In the genomic region with DNA sequence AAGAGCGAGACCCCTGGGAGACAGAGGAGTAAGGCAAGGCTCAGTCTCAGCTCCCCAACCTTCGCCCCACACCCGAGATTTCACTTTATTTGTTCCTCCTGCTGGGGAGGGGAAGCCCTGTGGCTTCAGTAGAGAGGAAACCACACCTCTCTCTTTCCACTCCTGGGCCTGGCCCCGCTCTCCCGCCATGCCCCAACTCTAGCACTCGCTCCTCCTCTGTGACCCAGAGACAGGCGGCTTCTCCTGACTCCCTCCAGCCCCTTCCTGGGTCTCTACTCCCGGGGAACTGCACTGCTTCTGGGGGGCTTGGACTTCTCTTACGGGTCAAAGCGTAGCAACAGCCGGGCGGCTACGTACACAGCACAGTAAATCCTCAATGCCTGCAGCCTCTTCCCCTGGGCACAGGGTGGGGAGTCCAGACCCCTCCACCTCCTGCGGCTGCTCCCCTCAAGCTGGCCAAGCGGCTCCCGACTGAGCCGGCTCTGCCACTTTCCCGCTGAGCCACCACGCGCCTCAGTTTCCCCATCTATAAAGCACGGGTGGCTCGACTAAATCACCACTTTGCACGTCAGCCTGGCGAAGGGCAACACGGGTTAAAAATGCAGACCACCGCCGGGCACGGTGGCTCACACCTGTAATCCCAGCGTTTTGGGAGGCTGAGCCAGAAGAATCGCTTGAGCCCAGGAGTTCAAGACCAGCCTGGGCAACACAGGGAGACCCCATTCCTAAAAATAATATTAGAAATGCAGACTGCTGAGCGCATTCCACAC, we compare ENCODE assay signal across 8 cellular contexts. TPM values are rescaled to one million over a fixed set of nuclear protein-coding genes. Genes with fewer than 3 reads are reported as not detected.
DNase-seq lines count a peak whose midpoint lies in the region; ATAC-seq and TF ChIP-seq lines count a peak whose summit lies in the region.

No MANE protein-coding gene starts in this region.

- peaks cover 17% of the 10 kb centered on the region for H3K36me3 Mint-ChIP-seq in activated CD4-positive, alpha-beta T cell treated with anti-CD3 and anti-CD28 coated beads, Interleukin-2, amount 10 ng/mL, durations not matched to agents 24 days and 14 days (ENCODE audit: low read depth)

- H3K4me3 ChIP-seq in AG10803 (ENCODE audit: low read length) (peak overlapping the region; percentile 78), HL-60 (replicated peaks; ENCODE audit: insufficient read depth, low read length) (peak overlapping the region; percentile 95), neural cell (ENCODE audit: low read length) (peak overlapping the region; percentile 91), upper lobe of right lung (peak overlapping the region; percentile 92)

- peak; percentile 21 for ATAC-seq in upper lobe of right lung

- H3F3A ChIP-seq in neural cell (ENCODE audit: insufficient read depth, low read length, poor library complexity, severe bottlenecking) = no peaks in the 10 kb centered on the region

- no peak for TF ChIP-seq EP300 in neural cell (conservative IDR thresholded peaks at IDR 0.05; ENCODE audit: poor library complexity, severe bottlenecking)

- no peaks in the 10 kb centered on the region for H3K36me3 ChIP-seq in neural cell (ENCODE audit: insufficient read depth, low read length)
- H3K36me3 ChIP-seq in upper lobe of right lung = no peaks in the 10 kb centered on the region

- no peaks in the 10 kb centered on the region for H3K27me3 Mint-ChIP-seq in activated CD4-positive, alpha-beta T cell treated with anti-CD3 and anti-CD28 coated beads, Interleukin-2, amount 10 ng/mL, durations not matched to agents 24 days and 14 days

- TF ChIP-seq CTCF in AG10803 (conservative IDR thresholded peaks at IDR 0.05; ENCODE audit: low read length) = no peak
- no peak for TF ChIP-seq CTCF in HL-60 (IDR thresholded peaks at IDR 0.05; ENCODE audit: insufficient read depth, low read length)
- TF ChIP-seq CTCF in neural cell (IDR thresholded peaks at IDR 0.05; ENCODE audit: poor library complexity, severe bottlenecking) = no peak
- no peak for TF ChIP-seq CTCF in upper lobe of right lung (IDR thresholded peaks at IDR 0.05)

- H3K4me1 Mint-ChIP-seq in activated CD4-positive, alpha-beta T cell treated with anti-CD3 and anti-CD28 coated beads, Interleukin-2, amount 10 ng/mL, durations not matched to agents 24 days and 14 days = peaks cover 20% of the 10 kb centered on the region

- no peak overlapping the region for H2AFZ ChIP-seq in neural cell (ENCODE audit: low read depth, low read length)

- H4K20me1 ChIP-seq in neural cell (ENCODE audit: insufficient read depth) = peaks cover 11% of the 10 kb centered on the region

- H3K27me3 ChIP-seq in HL-60 (ENCODE audit: insufficient read depth, poor library complexity, severe bottlenecking) (no peaks in the 10 kb centered on the region), neural cell (ENCODE audit: insufficient read depth, low read depth, low read length) (no peaks in the 10 kb centered on the region), upper lobe of right lung (no peaks in the 10 kb centered on the region)

- H3K9me3 Mint-ChIP-seq in activated CD4-positive, alpha-beta T cell treated with anti-CD3 and anti-CD28 coated beads, Interleukin-2, amount 10 ng/mL, durations not matched to agents 24 days and 14 days = no peaks in the 10 kb centered on the region

- intact Hi-C loops in activated CD4-positive, alpha-beta T cell treated with anti-CD3 and anti-CD28 coated beads, Interleukin-2, amount 10 ng/mL, durations not matched to agents 24 days and 14 days (cut with micrococcal nuclease) = loop anchor here (1.0 kb wide), 2 partner anchors 28 to 89 kb away; a partner anchor contains a TSS
- intact Hi-C loops in upper lobe of right lung (cut with DNase I) = no loop called here

- H3K9me3 ChIP-seq in neural cell (ENCODE audit: low read length) = no peaks in the 10 kb centered on the region
- no peaks in the 10 kb centered on the region for H3K9me3 ChIP-seq in upper lobe of right lung

- H3K27ac Mint-ChIP-seq in activated CD4-positive, alpha-beta T cell treated with anti-CD3 and anti-CD28 coated beads, Interleukin-2, amount 10 ng/mL, durations not matched to agents 24 days and 14 days = peak overlapping the region; percentile 93

- H3K27ac ChIP-seq in HL-60 (replicated peaks) (peak overlapping the region; percentile 93), neural cell (ENCODE audit: low read length) (no peak overlapping the region), upper lobe of right lung (peak overlapping the region; percentile 87)

- peak overlapping the region; percentile 82 for H3K9ac ChIP-seq in neural cell (ENCODE audit: low read length)

- peaks cover 46% of the 10 kb centered on the region for H3K79me2 ChIP-seq in neural cell (replicated peaks; ENCODE audit: insufficient read depth, low read length)

- H3K4me3 Mint-ChIP-seq in activated CD4-positive, alpha-beta T cell treated with anti-CD3 and anti-CD28 coated beads, Interleukin-2, amount 10 ng/mL, durations not matched to agents 24 days and 14 days = peak overlapping the region; percentile 94

- TF ChIP-seq RAD21 in neural cell (conservative IDR thresholded peaks at IDR 0.05) = no peak

- no peak for DNase-seq in AG10803 (ENCODE audit: low read depth)
- peak in 1 of 2 experiments; percentile 81 for DNase-seq in HL-60 (ENCODE audit: low read depth in 1 of 2, low spot score in 1 of 2)
- peak; percentile 93 for DNase-seq in activated CD4-positive, alpha-beta T cell treated with anti-CD3 and anti-CD28 coated beads, Interleukin-2, amount 10 ng/mL, durations not matched to agents 24 days and 14 days
- DNase-seq in effector CD8-positive, alpha-beta T cell (lab: John Stamatoyannopoulos, UW) = peak; percentile 35
- DNase-seq in upper lobe of right lung = no peak
- no peak for DNase-seq in NCI-H1105 treated with DMSO at 0.1 percent for 48 hours (lab: John Stamatoyannopoulos, UW)
- DNase-seq in midbrain (lab: John Stamatoyannopoulos, UW) = no peak

- peaks cover 60% of the 10 kb centered on the region for H3K4me1 ChIP-seq in upper lobe of right lung

- peak overlapping the region; percentile 65 for H3K4me2 ChIP-seq in neural cell (ENCODE audit: low read length)

- H3K9me2 ChIP-seq in neural cell (ENCODE audit: insufficient read depth, low read length) = no peaks in the 10 kb centered on the region

TF ChIP-seq in neural cell, 6 proteins besides CTCF, POLR2A, EP300 and RAD21:
- TF ChIP-seq EZH2 (IDR thresholded peaks at IDR 0.05; ENCODE audit: borderline replicate concordance, insufficient read depth, low read length, poor library complexity, severe bottlenecking) (no peak), TAF1 (IDR thresholded peaks at IDR 0.05; ENCODE audit: low read depth) (no peak), SMC3 (conservative IDR thresholded peaks at IDR 0.05; ENCODE audit: poor library complexity) (no peak), POLR2AphosphoS5 (IDR thresholded peaks at IDR 0.05) (no peak), MXI1 (conservative IDR thresholded peaks at IDR 0.05; ENCODE audit: poor library complexity, severe bottlenecking) (no peak)
- TF ChIP-seq, protein P1, sequence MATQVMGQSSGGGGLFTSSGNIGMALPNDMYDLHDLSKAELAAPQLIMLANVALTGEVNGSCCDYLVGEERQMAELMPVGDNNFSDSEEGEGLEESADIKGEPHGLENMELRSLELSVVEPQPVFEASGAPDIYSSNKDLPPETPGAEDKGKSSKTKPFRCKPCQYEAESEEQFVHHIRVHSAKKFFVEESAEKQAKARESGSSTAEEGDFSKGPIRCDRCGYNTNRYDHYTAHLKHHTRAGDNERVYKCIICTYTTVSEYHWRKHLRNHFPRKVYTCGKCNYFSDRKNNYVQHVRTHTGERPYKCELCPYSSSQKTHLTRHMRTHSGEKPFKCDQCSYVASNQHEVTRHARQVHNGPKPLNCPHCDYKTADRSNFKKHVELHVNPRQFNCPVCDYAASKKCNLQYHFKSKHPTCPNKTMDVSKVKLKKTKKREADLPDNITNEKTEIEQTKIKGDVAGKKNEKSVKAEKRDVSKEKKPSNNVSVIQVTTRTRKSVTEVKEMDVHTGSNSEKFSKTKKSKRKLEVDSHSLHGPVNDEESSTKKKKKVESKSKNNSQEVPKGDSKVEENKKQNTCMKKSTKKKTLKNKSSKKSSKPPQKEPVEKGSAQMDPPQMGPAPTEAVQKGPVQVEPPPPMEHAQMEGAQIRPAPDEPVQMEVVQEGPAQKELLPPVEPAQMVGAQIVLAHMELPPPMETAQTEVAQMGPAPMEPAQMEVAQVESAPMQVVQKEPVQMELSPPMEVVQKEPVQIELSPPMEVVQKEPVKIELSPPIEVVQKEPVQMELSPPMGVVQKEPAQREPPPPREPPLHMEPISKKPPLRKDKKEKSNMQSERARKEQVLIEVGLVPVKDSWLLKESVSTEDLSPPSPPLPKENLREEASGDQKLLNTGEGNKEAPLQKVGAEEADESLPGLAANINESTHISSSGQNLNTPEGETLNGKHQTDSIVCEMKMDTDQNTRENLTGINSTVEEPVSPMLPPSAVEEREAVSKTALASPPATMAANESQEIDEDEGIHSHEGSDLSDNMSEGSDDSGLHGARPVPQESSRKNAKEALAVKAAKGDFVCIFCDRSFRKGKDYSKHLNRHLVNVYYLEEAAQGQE (IDR thresholded peaks at IDR 0.05; ENCODE audit: borderline replicate concordance) = no peak

RNA-seq across cellular contexts. Expression of a gene that starts 1.4 kb away (rescaled TPM):
- 109 and 110 TPM in 2 replicates for total RNA-seq in activated CD4-positive, alpha-beta T cell treated with anti-CD3 and anti-CD28 coated beads, Interleukin-2, amount 10 ng/mL, durations not matched to agents 24 days and 14 days
- 33.7 and 44.8 TPM in 2 replicates for polyA plus RNA-seq in neural cell
- 29.2 and 31.7 TPM in 2 replicates for polyA minus RNA-seq in neural cell
- total RNA-seq in upper lobe of right lung = 32.9 TPM

RNA-seq across cellular contexts. Expression of a gene that starts 14.6 kb away (rescaled TPM):
- 7.2 and 7.7 TPM in 2 replicates for total RNA-seq in activated CD4-positive, alpha-beta T cell treated with anti-CD3 and anti-CD28 coated beads, Interleukin-2, amount 10 ng/mL, durations not matched to agents 24 days and 14 days
- 3.1 and 6.6 TPM in 2 replicates for polyA plus RNA-seq in neural cell
- 5.0 and 6.6 TPM in 2 replicates for polyA minus RNA-seq in neural cell
- 114 TPM for total RNA-seq in upper lobe of right lung

RNA-seq across cellular contexts. Expression of a gene that starts 21.9 kb away (rescaled TPM):
- total RNA-seq in activated CD4-positive, alpha-beta T cell treated with anti-CD3 and anti-CD28 coated beads, Interleukin-2, amount 10 ng/mL, durations not matched to agents 24 days and 14 days = not detected in 2 replicates
- polyA plus RNA-seq in neural cell = 0.48 TPM in 1 of 2 replicates, not detected in the other
- polyA minus RNA-seq in neural cell = not detected in 2 replicates
- 0.52 TPM for total RNA-seq in upper lobe of right lung

RNA-seq across cellular contexts. Expression of a gene that starts 28.3 kb away (rescaled TPM):
- 103 and 104 TPM in 2 replicates for total RNA-seq in activated CD4-positive, alpha-beta T cell treated with anti-CD3 and anti-CD28 coated beads, Interleukin-2, amount 10 ng/mL, durations not matched to agents 24 days and 14 days
- 28.3 TPM in 2 replicates for polyA plus RNA-seq in neural cell
- 28.6 and 31.9 TPM in 2 replicates for polyA minus RNA-seq in neural cell
- 36.0 TPM for total RNA-seq in upper lobe of right lung

RNA-seq across cellular contexts. Expression of a gene that starts 33.6 kb away (rescaled TPM):
- total RNA-seq in activated CD4-positive, alpha-beta T cell treated with anti-CD3 and anti-CD28 coated beads, Interleukin-2, amount 10 ng/mL, durations not matched to agents 24 days and 14 days = not detected in 2 replicates
- polyA plus RNA-seq in neural cell = not detected in 2 replicates
- polyA minus RNA-seq in neural cell = not detected in 2 replicates
- total RNA-seq in upper lobe of right lung = not detected

Comparison
In these comparisons a context has a peak if more than half of its experiments do, and no peak if none do; other contexts are left out.
1. DNase-seq: peak in activated CD4-positive, alpha-beta T cell treated with anti-CD3 and anti-CD28 coated beads, Interleukin-2, amount 10 ng/mL, durations not matched to agents 24 days and 14 days (single experiment) and effector CD8-positive, alpha-beta T cell (single experiment); none in AG10803 (single experiment), upper lobe of right lung (single experiment), NCI-H1105 treated with DMSO at 0.1 percent for 48 hours (single experiment) and midbrain (single experiment).
2. RNA of a gene that starts 14.6 kb away (total RNA-seq): 114 TPM in upper lobe of right lung (single experiment); 7.2 to 7.7 TPM in activated CD4-positive, alpha-beta T cell treated with anti-CD3 and anti-CD28 coated beads, Interleukin-2, amount 10 ng/mL, durations not matched to agents 24 days and 14 days; every median in the first group is over 10 times any median in the second.
3. Peak in every context shown above with its lines, with median percentiles within 50 percentile points of each other: H3K4me3 ChIP-seq.